ENCODE assay signal across 8 cellular contexts in genomic region chr20:8213831-8214587, GRCh38.
DNase-seq lines count a peak whose midpoint lies in the region; ATAC-seq lines count a peak whose summit lies in the region.

No MANE protein-coding gene starts in this region.

- H3K36me3 Mint-ChIP-seq in naive B cell, result no peaks in the 10 kb centered on the region

- H3K4me3 Mint-ChIP-seq in naive B cell, result peak overlapping the region; percentile 74 to 89 (median 80)

- ATAC-seq in GM18517 (IDR thresholded peaks at IDR 0.05; ENCODE audit: unreplicated experiment) (peak; percentile 88), GM21619 (IDR thresholded peaks at IDR 0.05; ENCODE audit: unreplicated experiment) (peak; percentile 80), naive B cell (ENCODE audit: low read depth in 2 of 2) (peak; percentile 35 to 65)

- peak overlapping the region; percentile 31 to 96 (median 70) for H3K27ac Mint-ChIP-seq in naive B cell

- peak overlapping the region; percentile 47 for H3K4me3 ChIP-seq in Jurkat, Clone E6-1 (ENCODE audit: low read length)

- no peaks in the 10 kb centered on the region for H3K27me3 Mint-ChIP-seq in naive B cell

- peaks cover 0 to 4% (median 0%) of the 10 kb centered on the region in 7 donors for H3K9me3 Mint-ChIP-seq in naive B cell

- H3K4me1 Mint-ChIP-seq in naive B cell, result peaks cover 19 to 21% (median 20%) of the 10 kb centered on the region in 3 donors

- peak; percentile 69 for DNase-seq in Jurkat, Clone E6-1 (ENCODE audit: low read depth, low spot score)
- no peak for DNase-seq in naive B cell
- no peak for DNase-seq in DMS53 treated with DMSO at 0.1 percent for 48 hours (lab: John Stamatoyannopoulos, UW; ENCODE audit: unreplicated experiment)
- no peak for DNase-seq in NCI-H1417 (lab: John Stamatoyannopoulos, UW)
- no peak for DNase-seq in activated CD8-positive, alpha-beta memory T cell treated with anti-CD3 and anti-CD28 coated beads for 24 hours
- DNase-seq in activated CD8-positive, alpha-beta memory T cell treated with anti-CD3 and anti-CD28 coated beads, Interleukin-2, amount 50 U/mL, for 48 hours, result no peak
